Comparison of ENCODE assay signal across 22 cellular contexts in the genomic region with DNA sequence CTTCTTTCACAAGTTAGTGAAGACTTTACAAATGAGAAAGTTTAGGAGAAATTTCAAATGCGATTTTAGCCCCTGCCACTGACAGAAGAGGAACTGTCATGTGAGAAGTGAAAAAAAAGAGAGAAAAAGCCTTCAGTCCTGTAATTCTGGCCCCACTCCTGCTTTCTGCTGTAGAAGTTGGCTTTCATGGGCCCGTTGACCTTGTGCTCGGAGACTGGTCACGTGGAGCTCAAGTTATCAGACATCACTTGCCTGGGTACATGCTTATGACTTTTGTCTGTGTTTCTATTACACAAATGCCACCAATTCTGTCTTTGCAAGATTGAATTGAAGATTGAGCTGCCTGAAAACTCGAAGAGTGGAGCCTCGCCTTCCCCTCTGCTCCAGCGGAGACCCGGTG.
"Had no signal": no experiment of that assay in that cellular context is flagged by ENCODE, and none has a peak within 500 bp of the region (broad histone marks: within the 10 kb centered on the region; RNA-seq: fewer than 3 reads in every experiment).

No MANE protein-coding gene starts in this region.

- H3K4me1 Mint-ChIP-seq: naive B cell had no signal

- H3K27ac Mint-ChIP-seq: mesothelial cell of epicardium had no signal

- H3K4me3 Mint-ChIP-seq: mesothelial cell of epicardium; naive B cell; naive thymus-derived CD8-positive, alpha-beta T cell had no signal

- H3K4me3 ChIP-seq: coronary artery, dorsolateral prefrontal cortex, esophagus squamous epithelium, gastrocnemius medialis, heart right ventricle, left lung, lower lobe of right lung, mucosa of descending colon had no signal

- H3K36me3 ChIP-seq: esophagus squamous epithelium, gastrocnemius medialis, heart right ventricle, left lung, lower lobe of right lung had no signal

- ATAC-seq: gastrocnemius medialis; heart right ventricle; left cardiac atrium; left lung; left ventricle myocardium superior; lower lobe of right lung; mucosa of descending colon; naive thymus-derived CD8-positive, alpha-beta T cell had no signal

- H3K9me3 ChIP-seq: esophagus squamous epithelium, gastrocnemius medialis, left lung, lower lobe of right lung, mucosa of descending colon had no signal

- DNase-seq: dermis blood vessel endothelial cell; dorsolateral prefrontal cortex; effector CD4-positive, alpha-beta T cell; effector memory CD4-positive, alpha-beta T cell; esophagus squamous epithelium; foreskin fibroblast; foreskin melanocyte; gastrocnemius medialis; glutamatergic neuron; head of caudate nucleus; heart right ventricle; hippocampal formation; left cardiac atrium; left lung; left ventricle myocardium superior; lower lobe of right lung; mesenchymal stem cell; mucosa of descending colon; naive B cell; naive thymus-derived CD8-positive, alpha-beta T cell had no signal

- H3K27me3 ChIP-seq: dorsolateral prefrontal cortex, esophagus squamous epithelium, gastrocnemius medialis, heart right ventricle, left lung had no signal

- H3K27ac ChIP-seq: coronary artery, dorsolateral prefrontal cortex, esophagus squamous epithelium, gastrocnemius medialis, heart right ventricle, left lung, lower lobe of right lung had no signal

- H3K4me1 ChIP-seq: esophagus squamous epithelium, gastrocnemius medialis, heart right ventricle, left lung, lower lobe of right lung had no signal

- H3K27me3 Mint-ChIP-seq: naive B cell had no signal

- H3K36me3 Mint-ChIP-seq: mesothelial cell of epicardium; naive thymus-derived CD8-positive, alpha-beta T cell had no signal
